Comparison of ENCODE assay signal across 2 cellular contexts in genomic region chr3:114622001-114622400, GRCh38.
TF ChIP-seq lines count a peak whose summit lies in the region.

No MANE protein-coding gene starts in this region.

TF ChIP-seq in SK-N-SH, 30 proteins besides CTCF, POLR2A, EP300 and RAD21:
- TF ChIP-seq, protein P1, sequence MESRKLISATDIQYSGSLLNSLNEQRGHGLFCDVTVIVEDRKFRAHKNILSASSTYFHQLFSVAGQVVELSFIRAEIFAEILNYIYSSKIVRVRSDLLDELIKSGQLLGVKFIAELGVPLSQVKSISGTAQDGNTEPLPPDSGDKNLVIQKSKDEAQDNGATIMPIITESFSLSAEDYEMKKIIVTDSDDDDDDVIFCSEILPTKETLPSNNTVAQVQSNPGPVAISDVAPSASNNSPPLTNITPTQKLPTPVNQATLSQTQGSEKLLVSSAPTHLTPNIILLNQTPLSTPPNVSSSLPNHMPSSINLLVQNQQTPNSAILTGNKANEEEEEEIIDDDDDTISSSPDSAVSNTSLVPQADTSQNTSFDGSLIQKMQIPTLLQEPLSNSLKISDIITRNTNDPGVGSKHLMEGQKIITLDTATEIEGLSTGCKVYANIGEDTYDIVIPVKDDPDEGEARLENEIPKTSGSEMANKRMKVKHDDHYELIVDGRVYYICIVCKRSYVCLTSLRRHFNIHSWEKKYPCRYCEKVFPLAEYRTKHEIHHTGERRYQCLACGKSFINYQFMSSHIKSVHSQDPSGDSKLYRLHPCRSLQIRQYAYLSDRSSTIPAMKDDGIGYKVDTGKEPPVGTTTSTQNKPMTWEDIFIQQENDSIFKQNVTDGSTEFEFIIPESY (IDR thresholded peaks at IDR 0.05; ENCODE audit: borderline replicate concordance, low read depth): no peak
- no peak for TF ChIP-seq JUND (IDR thresholded peaks at IDR 0.05)

TF ChIP-seq in SK-N-SH treated with all-trans-retinoic acid at 6 μM for 48 hours, 23 proteins besides CTCF, POLR2A, EP300 and RAD21 (continued from another document):
- no peak for TF ChIP-seq PATZ1 (CRISPR knock-in tag; IDR thresholded peaks at IDR 0.05; ENCODE audit: borderline replicate concordance)
- no peak for TF ChIP-seq SNAI2 (CRISPR knock-in tag; IDR thresholded peaks at IDR 0.05)
- TF ChIP-seq ESRRG (CRISPR knock-in tag; IDR thresholded peaks at IDR 0.05): no peak
- no peak for TF ChIP-seq ZNF565 (CRISPR knock-in tag; conservative IDR thresholded peaks at IDR 0.05; ENCODE audit: low read depth)
- TF ChIP-seq PPARA (CRISPR knock-in tag; IDR thresholded peaks at IDR 0.05; ENCODE audit: borderline replicate concordance): no peak
- no peak for TF ChIP-seq CREB5 (CRISPR knock-in tag; IDR thresholded peaks at IDR 0.05; ENCODE audit: low read depth)
- no peak for TF ChIP-seq TOX (CRISPR knock-in tag; IDR thresholded peaks at IDR 0.05; ENCODE audit: borderline replicate concordance)
- TF ChIP-seq TCF4 (CRISPR knock-in tag; IDR thresholded peaks at IDR 0.05; ENCODE audit: borderline replicate concordance): no peak
- no peak for TF ChIP-seq BACH2 (CRISPR knock-in tag; IDR thresholded peaks at IDR 0.05; ENCODE audit: borderline replicate concordance)
- TF ChIP-seq ISL1 (CRISPR knock-in tag; IDR thresholded peaks at IDR 0.05): no peak
- no peak for TF ChIP-seq ZNF70 (CRISPR knock-in tag; IDR thresholded peaks at IDR 0.05)
- no peak for TF ChIP-seq ARNTL (CRISPR knock-in tag; IDR thresholded peaks at IDR 0.05; ENCODE audit: borderline replicate concordance, low read depth)
